Comparison of ENCODE assay signal across 31 cellular contexts in genomic region chr1:26814377-26814776, GRCh38. TPM values are rescaled to one million over a fixed set of nuclear protein-coding genes. Genes with fewer than 3 reads are reported as not detected.
"Had no signal": no experiment of that assay in that cellular context is flagged by ENCODE, and none has a peak within 500 bp of the region (broad histone marks: within the 10 kb centered on the region; RNA-seq: fewer than 3 reads in every experiment).

No MANE protein-coding gene starts in this region.

- H3K36me3 ChIP-seq: brain microvascular endothelial cell had no signal

- ATAC-seq: activated CD8-positive, alpha-beta T cell treated with anti-CD3 and anti-CD28 coated beads for 36 hours; activated T-cell treated with anti-CD3 and anti-CD28 coated beads, Interleukin-2, amount 50 U/mL, for 72 hours; activated T-helper 17 cell treated with anti-CD3 and anti-CD28 coated beads, Interleukin-2, amount 50 U/mL, for 72 hours; Panc1 had no signal

- H3K36me3 Mint-ChIP-seq: activated naive CD8-positive, alpha-beta T cell treated with anti-CD3 and anti-CD28 coated beads for 36 hours had no signal

- H3K9me3 Mint-ChIP-seq: activated CD4-positive, alpha-beta T cell treated with anti-CD3 and anti-CD28 coated beads, Interleukin-2, amount 10 ng/mL, durations not matched to agents 24 days and 14 days; activated CD8-positive, alpha-beta T cell treated with anti-CD3 and anti-CD28 coated beads for 36 hours; activated naive CD8-positive, alpha-beta T cell treated with anti-CD3 and anti-CD28 coated beads for 36 hours; activated T-cell treated with anti-CD3 and anti-CD28 coated beads, Interleukin-2, amount 50 U/mL, for 72 hours; activated T-helper 17 cell treated with anti-CD3 and anti-CD28 coated beads, Interleukin-2, amount 50 U/mL, for 72 hours had no signal

- DNase-seq: activated CD4-positive, alpha-beta T cell treated with anti-CD3 and anti-CD28 coated beads, Interleukin-2, amount 10 ng/mL, durations not matched to agents 24 days and 14 days; activated CD4-positive, alpha-beta T cell treated with anti-CD3 and anti-CD28 coated beads, Interleukin-2, amount 50 U/mL, for 4 hours; activated CD8-positive, alpha-beta T cell treated with anti-CD3 and anti-CD28 coated beads for 36 hours; activated effector memory CD4-positive, alpha-beta T cell treated with anti-CD3 and anti-CD28 coated beads, Interleukin-2, amount 50 U/mL, for 16 hours; activated naive CD4-positive, alpha-beta T cell; activated naive CD4-positive, alpha-beta T cell treated with anti-CD3 and anti-CD28 coated beads, Interleukin-2, amount 50 U/mL, for 16 hours; activated naive CD8-positive, alpha-beta T cell treated with anti-CD3 and anti-CD28 coated beads for 36 hours; activated T-cell treated with anti-CD3 and anti-CD28 coated beads, Interleukin-2, amount 50 U/mL, for 1 hour; activated T-cell treated with anti-CD3 and anti-CD28 coated beads, Interleukin-2, amount 50 U/mL, for 72 hours; amniotic stem cell; aorta; brain microvascular endothelial cell; central memory CD4-positive, alpha-beta T cell; NCI-H1092 treated with DMSO at 0.1 percent for 48 hours; NCI-H1417; NCI-H146; NCI-H187; NCI-H2029 treated with DMSO at 0.1 percent for 48 hours; NCI-H2171 treated with DMSO at 0.1 percent for 48 hours; NCI-H2227 treated with DMSO at 0.1 percent for 48 hours; NCI-H446; NCI-H510A treated with DMSO at 0.1 percent for 48 hours; SHP77; SW 1271; T-helper 1 cell; T-helper 2 cell; T-helper 9 cell had no signal

- H3K27me3 ChIP-seq: brain microvascular endothelial cell had no signal

- H3K27ac Mint-ChIP-seq: activated CD4-positive, alpha-beta T cell treated with anti-CD3 and anti-CD28 coated beads, Interleukin-2, amount 10 ng/mL, durations not matched to agents 24 days and 14 days; activated CD8-positive, alpha-beta T cell treated with anti-CD3 and anti-CD28 coated beads for 36 hours; activated naive CD8-positive, alpha-beta T cell treated with anti-CD3 and anti-CD28 coated beads for 36 hours; activated T-cell treated with anti-CD3 and anti-CD28 coated beads, Interleukin-2, amount 50 U/mL, for 72 hours; activated T-helper 17 cell treated with anti-CD3 and anti-CD28 coated beads, Interleukin-2, amount 50 U/mL, for 72 hours had no signal

- H3K27ac ChIP-seq: brain microvascular endothelial cell had no signal

- H3K4me3 Mint-ChIP-seq: activated CD4-positive, alpha-beta T cell treated with anti-CD3 and anti-CD28 coated beads, Interleukin-2, amount 10 ng/mL, durations not matched to agents 24 days and 14 days; activated CD8-positive, alpha-beta T cell treated with anti-CD3 and anti-CD28 coated beads for 36 hours; activated naive CD8-positive, alpha-beta T cell treated with anti-CD3 and anti-CD28 coated beads for 36 hours; activated T-cell treated with anti-CD3 and anti-CD28 coated beads, Interleukin-2, amount 50 U/mL, for 72 hours; activated T-helper 17 cell treated with anti-CD3 and anti-CD28 coated beads, Interleukin-2, amount 50 U/mL, for 72 hours had no signal

- H3K27me3 Mint-ChIP-seq: activated CD4-positive, alpha-beta T cell treated with anti-CD3 and anti-CD28 coated beads, Interleukin-2, amount 10 ng/mL, durations not matched to agents 24 days and 14 days; activated CD8-positive, alpha-beta T cell treated with anti-CD3 and anti-CD28 coated beads for 36 hours; activated naive CD8-positive, alpha-beta T cell treated with anti-CD3 and anti-CD28 coated beads for 36 hours; activated T-helper 17 cell treated with anti-CD3 and anti-CD28 coated beads, Interleukin-2, amount 50 U/mL, for 72 hours had no signal

RNA-seq across cellular contexts. Expression of gene SFN, which starts 48.6 kb away (rescaled TPM):
- total RNA-seq: cerebellum, RPMI7951 had no signal
